2 cellular contexts compared by ENCODE assay signal in the genomic region with DNA sequence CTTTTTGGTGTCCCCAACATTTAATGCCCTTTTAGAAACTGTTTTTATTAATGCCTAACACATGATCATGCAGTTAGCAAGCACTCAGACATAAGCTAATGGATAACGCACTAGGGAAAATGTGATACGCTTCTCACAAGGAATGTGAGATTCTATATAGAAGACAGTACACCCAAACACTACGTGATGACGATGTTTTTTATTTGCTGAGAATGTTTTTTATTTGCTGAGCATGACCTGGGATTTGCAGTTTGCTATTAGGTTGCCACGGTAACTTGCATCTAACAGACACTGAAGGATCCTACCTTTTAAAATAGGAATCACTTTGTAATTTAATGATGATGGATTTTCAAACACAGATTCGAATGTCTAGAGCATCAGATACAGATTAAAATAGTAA.
TF ChIP-seq lines count a peak whose summit lies in the region.

No MANE protein-coding gene starts in this region.

TF ChIP-seq in HepG2, 621 proteins besides CTCF, POLR2A, EP300 and RAD21:
- TF ChIP-seq MAFF (IDR thresholded peaks at IDR 0.05; ENCODE audit: low read depth, low read length) (peak; percentile 54), MIXL1 (CRISPR knock-in tag; IDR thresholded peaks at IDR 0.05) (no peak), TCF7L2 (IDR thresholded peaks at IDR 0.05; ENCODE audit: low read depth, low read length) (no peak), NFIB (CRISPR knock-in tag; IDR thresholded peaks at IDR 0.05; ENCODE audit: borderline replicate concordance) (no peak), MAFK (conservative IDR thresholded peaks at IDR 0.05 in 1 of 2, IDR thresholded peaks at IDR 0.05 in 1 of 2; ENCODE audit: low read length in 2 of 2) (peak in 1 of 2 experiments; percentile 54; a peak in 2 of 4 replicates), ZNF256 (CRISPR knock-in tag; conservative IDR thresholded peaks at IDR 0.05) (no peak), CENPT (CRISPR knock-in tag; IDR thresholded peaks at IDR 0.05; ENCODE audit: low read depth) (no peak)

TF ChIP-seq in H1, 55 proteins besides CTCF, POLR2A, EP300 and RAD21:
- TF ChIP-seq SP2 (IDR thresholded peaks at IDR 0.05; ENCODE audit: low read length) (no peak), BCL11A (IDR thresholded peaks at IDR 0.05; ENCODE audit: low read depth in 2 of 2, low read length in 2 of 2) (no peak), SRF (IDR thresholded peaks at IDR 0.05; ENCODE audit: low read depth, low read length) (no peak), BRCA1 (IDR thresholded peaks at IDR 0.05; ENCODE audit: low read depth, low read length) (no peak)
